ENCODE assay signal across 1 cellular context in the genomic region with DNA sequence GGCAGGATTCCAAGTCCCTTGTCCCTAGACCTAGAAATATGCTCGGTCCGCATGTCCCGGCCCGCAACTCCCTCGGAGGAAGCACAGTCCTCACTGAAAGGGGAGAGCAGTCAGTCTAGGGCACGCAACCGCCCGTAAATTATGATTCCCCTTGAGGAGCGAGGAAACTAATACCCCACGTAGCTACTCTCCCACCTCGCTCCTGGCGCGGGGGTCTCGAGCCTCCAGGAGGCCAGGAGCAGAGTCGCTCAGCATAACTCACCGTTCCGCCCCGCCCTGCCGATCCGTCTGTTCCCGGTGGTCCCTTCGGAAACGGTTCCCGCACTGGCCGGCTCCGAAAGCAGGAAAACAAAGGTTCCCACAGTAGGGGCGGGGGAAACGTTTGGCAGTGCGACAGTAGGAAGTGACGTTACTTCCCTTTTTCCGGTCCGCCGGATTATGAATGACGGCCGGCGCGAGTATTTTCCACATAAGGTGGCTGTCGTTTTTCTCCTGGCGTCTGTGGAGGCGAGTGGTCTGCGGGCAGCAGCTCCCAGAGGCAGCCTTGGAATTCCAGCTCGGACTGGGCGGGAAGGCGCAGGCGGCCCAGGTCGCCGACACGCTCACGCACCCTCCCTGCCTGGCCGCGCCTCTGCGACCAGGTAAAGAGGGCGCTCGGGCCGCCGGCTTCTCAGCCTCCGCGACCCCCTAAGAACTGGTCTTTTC.
TF ChIP-seq lines count a peak whose summit lies in the region.

GSTCD (plus strand) TSS at position 409 of the 705 bp plus-strand sequence. CDS start 8,830 bp downstream, outside the sequence.
A gene with protein sequence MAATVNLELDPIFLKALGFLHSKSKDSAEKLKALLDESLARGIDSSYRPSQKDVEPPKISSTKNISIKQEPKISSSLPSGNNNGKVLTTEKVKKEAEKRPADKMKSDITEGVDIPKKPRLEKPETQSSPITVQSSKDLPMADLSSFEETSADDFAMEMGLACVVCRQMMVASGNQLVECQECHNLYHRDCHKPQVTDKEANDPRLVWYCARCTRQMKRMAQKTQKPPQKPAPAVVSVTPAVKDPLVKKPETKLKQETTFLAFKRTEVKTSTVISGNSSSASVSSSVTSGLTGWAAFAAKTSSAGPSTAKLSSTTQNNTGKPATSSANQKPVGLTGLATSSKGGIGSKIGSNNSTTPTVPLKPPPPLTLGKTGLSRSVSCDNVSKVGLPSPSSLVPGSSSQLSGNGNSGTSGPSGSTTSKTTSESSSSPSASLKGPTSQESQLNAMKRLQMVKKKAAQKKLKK (minus strand): TSS at position 314 of the 705 bp plus-strand sequence. CDS start 8,684 bp downstream, outside the sequence.

TF ChIP-seq in HepG2, 621 proteins besides CTCF, POLR2A, EP300 and RAD21 (continued from another document and continues in another):
- TF ChIP-seq, protein P1, sequence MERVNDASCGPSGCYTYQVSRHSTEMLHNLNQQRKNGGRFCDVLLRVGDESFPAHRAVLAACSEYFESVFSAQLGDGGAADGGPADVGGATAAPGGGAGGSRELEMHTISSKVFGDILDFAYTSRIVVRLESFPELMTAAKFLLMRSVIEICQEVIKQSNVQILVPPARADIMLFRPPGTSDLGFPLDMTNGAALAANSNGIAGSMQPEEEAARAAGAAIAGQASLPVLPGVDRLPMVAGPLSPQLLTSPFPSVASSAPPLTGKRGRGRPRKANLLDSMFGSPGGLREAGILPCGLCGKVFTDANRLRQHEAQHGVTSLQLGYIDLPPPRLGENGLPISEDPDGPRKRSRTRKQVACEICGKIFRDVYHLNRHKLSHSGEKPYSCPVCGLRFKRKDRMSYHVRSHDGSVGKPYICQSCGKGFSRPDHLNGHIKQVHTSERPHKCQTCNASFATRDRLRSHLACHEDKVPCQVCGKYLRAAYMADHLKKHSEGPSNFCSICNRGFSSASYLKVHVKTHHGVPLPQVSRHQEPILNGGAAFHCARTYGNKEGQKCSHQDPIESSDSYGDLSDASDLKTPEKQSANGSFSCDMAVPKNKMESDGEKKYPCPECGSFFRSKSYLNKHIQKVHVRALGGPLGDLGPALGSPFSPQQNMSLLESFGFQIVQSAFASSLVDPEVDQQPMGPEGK (CRISPR knock-in tag; IDR thresholded peaks at IDR 0.05) = peak; percentile 81
- no peak; the same call in 1 of the 2 replicates for TF ChIP-seq THYN1 (CRISPR knock-in tag; IDR thresholded peaks at IDR 0.05; ENCODE audit: borderline replicate concordance, low read depth)
- peak; percentile 79 for TF ChIP-seq SP5 (CRISPR knock-in tag; IDR thresholded peaks at IDR 0.05; ENCODE audit: borderline replicate concordance, low read depth)
- TF ChIP-seq KLF12 (CRISPR knock-in tag; IDR thresholded peaks at IDR 0.05; ENCODE audit: borderline replicate concordance) = peak; percentile 97; the same call in 1 of the 2 replicates
- TF ChIP-seq ZNF780A (CRISPR knock-in tag; IDR thresholded peaks at IDR 0.05) = peak; percentile 90
- peak; percentile 93 for TF ChIP-seq E2F5 (CRISPR knock-in tag; conservative IDR thresholded peaks at IDR 0.05)
- TF ChIP-seq FOXK1 (CRISPR knock-in tag; IDR thresholded peaks at IDR 0.05; ENCODE audit: borderline replicate concordance, low read depth) = peak; percentile 96
- TF ChIP-seq, protein P2, sequence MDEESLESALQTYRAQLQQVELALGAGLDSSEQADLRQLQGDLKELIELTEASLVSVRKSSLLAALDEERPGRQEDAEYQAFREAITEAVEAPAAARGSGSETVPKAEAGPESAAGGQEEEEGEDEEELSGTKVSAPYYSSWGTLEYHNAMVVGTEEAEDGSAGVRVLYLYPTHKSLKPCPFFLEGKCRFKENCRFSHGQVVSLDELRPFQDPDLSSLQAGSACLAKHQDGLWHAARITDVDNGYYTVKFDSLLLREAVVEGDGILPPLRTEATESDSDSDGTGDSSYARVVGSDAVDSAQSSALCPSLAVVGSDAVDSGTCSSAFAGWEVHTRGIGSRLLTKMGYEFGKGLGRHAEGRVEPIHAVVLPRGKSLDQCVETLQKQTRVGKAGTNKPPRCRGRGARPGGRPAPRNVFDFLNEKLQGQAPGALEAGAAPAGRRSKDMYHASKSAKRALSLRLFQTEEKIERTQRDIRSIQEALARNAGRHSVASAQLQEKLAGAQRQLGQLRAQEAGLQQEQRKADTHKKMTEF (CRISPR knock-in tag; IDR thresholded peaks at IDR 0.05) = peak; percentile 98
- TF ChIP-seq EZH2 (conservative IDR thresholded peaks at IDR 0.05; ENCODE audit: low read depth, low read length) = no peak
- TF ChIP-seq ZNF180 (CRISPR knock-in tag; IDR thresholded peaks at IDR 0.05; ENCODE audit: borderline replicate concordance, low read depth) = no peak
- TF ChIP-seq SCMH1 (CRISPR knock-in tag; IDR thresholded peaks at IDR 0.05; ENCODE audit: borderline replicate concordance) = no peak
- TF ChIP-seq ZMAT5 (CRISPR knock-in tag; IDR thresholded peaks at IDR 0.05; ENCODE audit: borderline replicate concordance, low read depth) = no peak
- no peak for TF ChIP-seq MYNN (CRISPR knock-in tag; IDR thresholded peaks at IDR 0.05; ENCODE audit: low read depth)
- TF ChIP-seq ZNF747 (CRISPR knock-in tag; IDR thresholded peaks at IDR 0.05; ENCODE audit: borderline replicate concordance) = peak; percentile 95
- TF ChIP-seq ZNF652 (CRISPR knock-in tag; IDR thresholded peaks at IDR 0.05; ENCODE audit: borderline replicate concordance, low read depth) = peak; percentile 66; the same call in 1 of the 2 replicates
- TF ChIP-seq THAP8 (CRISPR knock-in tag; IDR thresholded peaks at IDR 0.05; ENCODE audit: borderline replicate concordance) = no peak
- 0 out of 2 replicates have a peak, but pooled peaks have one; percentile 31 for TF ChIP-seq ZSCAN22 (CRISPR knock-in tag; IDR thresholded peaks at IDR 0.05)
- TF ChIP-seq ZNF331 (CRISPR knock-in tag; IDR thresholded peaks at IDR 0.05) = peak; percentile 98
- no peak for TF ChIP-seq NR2F1 (CRISPR knock-in tag; IDR thresholded peaks at IDR 0.05)
- TF ChIP-seq, protein P3, sequence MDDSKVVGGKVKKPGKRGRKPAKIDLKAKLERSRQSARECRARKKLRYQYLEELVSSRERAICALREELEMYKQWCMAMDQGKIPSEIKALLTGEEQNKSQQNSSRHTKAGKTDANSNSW (CRISPR knock-in tag; IDR thresholded peaks at IDR 0.05; ENCODE audit: borderline replicate concordance) = no peak
- TF ChIP-seq, protein P4, sequence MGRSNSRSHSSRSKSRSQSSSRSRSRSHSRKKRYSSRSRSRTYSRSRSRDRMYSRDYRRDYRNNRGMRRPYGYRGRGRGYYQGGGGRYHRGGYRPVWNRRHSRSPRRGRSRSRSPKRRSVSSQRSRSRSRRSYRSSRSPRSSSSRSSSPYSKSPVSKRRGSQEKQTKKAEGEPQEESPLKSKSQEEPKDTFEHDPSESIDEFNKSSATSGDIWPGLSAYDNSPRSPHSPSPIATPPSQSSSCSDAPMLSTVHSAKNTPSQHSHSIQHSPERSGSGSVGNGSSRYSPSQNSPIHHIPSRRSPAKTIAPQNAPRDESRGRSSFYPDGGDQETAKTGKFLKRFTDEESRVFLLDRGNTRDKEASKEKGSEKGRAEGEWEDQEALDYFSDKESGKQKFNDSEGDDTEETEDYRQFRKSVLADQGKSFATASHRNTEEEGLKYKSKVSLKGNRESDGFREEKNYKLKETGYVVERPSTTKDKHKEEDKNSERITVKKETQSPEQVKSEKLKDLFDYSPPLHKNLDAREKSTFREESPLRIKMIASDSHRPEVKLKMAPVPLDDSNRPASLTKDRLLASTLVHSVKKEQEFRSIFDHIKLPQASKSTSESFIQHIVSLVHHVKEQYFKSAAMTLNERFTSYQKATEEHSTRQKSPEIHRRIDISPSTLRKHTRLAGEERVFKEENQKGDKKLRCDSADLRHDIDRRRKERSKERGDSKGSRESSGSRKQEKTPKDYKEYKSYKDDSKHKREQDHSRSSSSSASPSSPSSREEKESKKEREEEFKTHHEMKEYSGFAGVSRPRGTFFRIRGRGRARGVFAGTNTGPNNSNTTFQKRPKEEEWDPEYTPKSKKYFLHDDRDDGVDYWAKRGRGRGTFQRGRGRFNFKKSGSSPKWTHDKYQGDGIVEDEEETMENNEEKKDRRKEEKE (IDR thresholded peaks at IDR 0.05) = no peak
- peak in 1 of 2 experiments; percentile 72; a peak in 1 of 4 replicates for TF ChIP-seq REST (IDR thresholded peaks at IDR 0.05; ENCODE audit: borderline replicate concordance in 1 of 2, low read depth in 1 of 2, low read length in 2 of 2)
- TF ChIP-seq, protein P5, sequence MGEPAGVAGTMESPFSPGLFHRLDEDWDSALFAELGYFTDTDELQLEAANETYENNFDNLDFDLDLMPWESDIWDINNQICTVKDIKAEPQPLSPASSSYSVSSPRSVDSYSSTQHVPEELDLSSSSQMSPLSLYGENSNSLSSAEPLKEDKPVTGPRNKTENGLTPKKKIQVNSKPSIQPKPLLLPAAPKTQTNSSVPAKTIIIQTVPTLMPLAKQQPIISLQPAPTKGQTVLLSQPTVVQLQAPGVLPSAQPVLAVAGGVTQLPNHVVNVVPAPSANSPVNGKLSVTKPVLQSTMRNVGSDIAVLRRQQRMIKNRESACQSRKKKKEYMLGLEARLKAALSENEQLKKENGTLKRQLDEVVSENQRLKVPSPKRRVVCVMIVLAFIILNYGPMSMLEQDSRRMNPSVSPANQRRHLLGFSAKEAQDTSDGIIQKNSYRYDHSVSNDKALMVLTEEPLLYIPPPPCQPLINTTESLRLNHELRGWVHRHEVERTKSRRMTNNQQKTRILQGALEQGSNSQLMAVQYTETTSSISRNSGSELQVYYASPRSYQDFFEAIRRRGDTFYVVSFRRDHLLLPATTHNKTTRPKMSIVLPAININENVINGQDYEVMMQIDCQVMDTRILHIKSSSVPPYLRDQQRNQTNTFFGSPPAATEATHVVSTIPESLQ (CRISPR knock-in tag; conservative IDR thresholded peaks at IDR 0.05) = peak; percentile 93
- peak; percentile 95 for TF ChIP-seq ZNF776 (CRISPR knock-in tag; IDR thresholded peaks at IDR 0.05)
- TF ChIP-seq MEIS2 (CRISPR knock-in tag; IDR thresholded peaks at IDR 0.05) = peak; percentile 87; the same call in 1 of the 2 replicates
- peak; percentile 78; the same call in 1 of the 2 replicates for TF ChIP-seq ZNF383 (CRISPR knock-in tag; IDR thresholded peaks at IDR 0.05; ENCODE audit: borderline replicate concordance)
- peak; percentile 98 for TF ChIP-seq HOXA3 (CRISPR knock-in tag; IDR thresholded peaks at IDR 0.05)
- TF ChIP-seq BHLHE40 (IDR thresholded peaks at IDR 0.05; ENCODE audit: low read length) = peak; percentile 56
- peak; percentile 98 for TF ChIP-seq SPEN (CRISPR knock-in tag; IDR thresholded peaks at IDR 0.05; ENCODE audit: low read depth)
- no peak for TF ChIP-seq MBNL3 (CRISPR knock-in tag; conservative IDR thresholded peaks at IDR 0.05)
- TF ChIP-seq, protein P6, sequence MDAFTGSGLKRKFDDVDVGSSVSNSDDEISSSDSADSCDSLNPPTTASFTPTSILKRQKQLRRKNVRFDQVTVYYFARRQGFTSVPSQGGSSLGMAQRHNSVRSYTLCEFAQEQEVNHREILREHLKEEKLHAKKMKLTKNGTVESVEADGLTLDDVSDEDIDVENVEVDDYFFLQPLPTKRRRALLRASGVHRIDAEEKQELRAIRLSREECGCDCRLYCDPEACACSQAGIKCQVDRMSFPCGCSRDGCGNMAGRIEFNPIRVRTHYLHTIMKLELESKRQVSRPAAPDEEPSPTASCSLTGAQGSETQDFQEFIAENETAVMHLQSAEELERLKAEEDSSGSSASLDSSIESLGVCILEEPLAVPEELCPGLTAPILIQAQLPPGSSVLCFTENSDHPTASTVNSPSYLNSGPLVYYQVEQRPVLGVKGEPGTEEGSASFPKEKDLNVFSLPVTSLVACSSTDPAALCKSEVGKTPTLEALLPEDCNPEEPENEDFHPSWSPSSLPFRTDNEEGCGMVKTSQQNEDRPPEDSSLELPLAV (CRISPR knock-in tag; conservative IDR thresholded peaks at IDR 0.05; ENCODE audit: low read depth) = peak; percentile 92; the same call in 1 of the 2 replicates
- 0 out of 2 replicates have a peak, but pooled peaks have one; percentile 50 for TF ChIP-seq ZNF235 (CRISPR knock-in tag; IDR thresholded peaks at IDR 0.05; ENCODE audit: borderline replicate concordance)
- TF ChIP-seq TCF12 (IDR thresholded peaks at IDR 0.05) = no peak
- TF ChIP-seq TCF12 (CRISPR knock-in tag; IDR thresholded peaks at IDR 0.05) = peak; percentile 95
- TF ChIP-seq ZSCAN21 (CRISPR knock-in tag; IDR thresholded peaks at IDR 0.05; ENCODE audit: borderline replicate concordance) = peak; percentile 97
- TF ChIP-seq JUNB (CRISPR knock-in tag; IDR thresholded peaks at IDR 0.05; ENCODE audit: borderline replicate concordance) = peak; percentile 70; the same call in 1 of the 2 replicates
